14 cellular contexts compared by ENCODE assay signal in genomic region chr9:114288233-114289051, GRCh38. TPM values are rescaled to one million over a fixed set of nuclear protein-coding genes. Genes with fewer than 3 reads are reported as not detected.
A peak's percentile ranks its signal among the peaks of the same experiment; 100 is the strongest.
DNase-seq lines count a peak whose midpoint lies in the region; ATAC-seq, FAIRE-seq and TF ChIP-seq lines count a peak whose summit lies in the region.
"Had no signal": no experiment of that assay in that cellular context is flagged by ENCODE, and none has a peak within 500 bp of the region (broad histone marks: within the 10 kb centered on the region; RNA-seq: fewer than 3 reads in every experiment).

No MANE protein-coding gene starts in this region.

- no peaks in the 10 kb centered on the region for H3K27me3 ChIP-seq in mesendoderm (ENCODE audit: insufficient read depth, low read length, poor library complexity)
- H3K27me3 ChIP-seq: gastrocnemius medialis, thyroid gland had no signal

- CTCF ChIA-PET in OCI-LY7 (lab: Charles Lee; ENCODE audit: unreplicated experiment): no interaction called here

- H3K9ac ChIP-seq in mesendoderm (ENCODE audit: low read length): no peak overlapping the region

- POLR2A ChIA-PET in OCI-LY7 (lab: Charles Lee): no interaction called here

- BruUV-seq in OCI-LY7 (replicated peaks; lab: Mats Ljungman, UMichigan): no TSS peak

- TF ChIP-seq CTCF in choroid plexus epithelial cell (conservative IDR thresholded peaks at IDR 0.05; ENCODE audit: low read depth, low read length) (no peak), OCI-LY7 (conservative IDR thresholded peaks at IDR 0.05; ENCODE audit: low read length) (no peak)

- no peak overlapping the region for H3K23ac ChIP-seq in mesendoderm (ENCODE audit: low read length)

- H3K36me3 ChIP-seq in mesendoderm (ENCODE audit: control insufficient read depth, insufficient read depth, low read length): peaks cover 2% of the 10 kb centered on the region
- no peaks in the 10 kb centered on the region for H3K36me3 ChIP-seq in OCI-LY7 (ENCODE audit: insufficient read depth, low read length)
- H3K36me3 ChIP-seq: gastrocnemius medialis, thyroid gland had no signal

- no peaks in the 10 kb centered on the region for H3K79me1 ChIP-seq in mesendoderm (ENCODE audit: low read length)

- H4K5ac ChIP-seq in mesendoderm (ENCODE audit: low read length): no peak overlapping the region

- H3K27ac ChIP-seq in mesendoderm (ENCODE audit: low read depth, low read length) (no peak overlapping the region), OCI-LY7 (ENCODE audit: low read depth, low read length, poor library complexity, severe bottlenecking) (no peak overlapping the region)
- H3K27ac ChIP-seq: gastrocnemius medialis, HL-60, thyroid gland had no signal

- no peak overlapping the region for H3K4me3 ChIP-seq in choroid plexus epithelial cell (ENCODE audit: low read depth, low read length)
- H3K4me3 ChIP-seq in mesendoderm (ENCODE audit: low read length): no peak overlapping the region
- H3K4me3 ChIP-seq in OCI-LY7 (ENCODE audit: low read depth, low read length, poor library complexity, severe bottlenecking): no peak overlapping the region
- H3K4me3 ChIP-seq: gastrocnemius medialis, thyroid gland had no signal

- no CpG with 5 or more reads among the region's 23 CpGs for WGBS in mesendoderm (ENCODE audit: extremely low coverage, insufficient coverage, low lambda C conversion rate)

- FAIRE-seq in HTR-8/SVneo (lab: Jason Lieb, UNC): peak; percentile 38
- FAIRE-seq in GM12892 (lab: Jason Lieb, UNC): no peak

- no peaks in the 10 kb centered on the region for H3K9me2 ChIP-seq in OCI-LY7 (ENCODE audit: insufficient read depth, low read length)

- no peak overlapping the region for H2AFZ ChIP-seq in OCI-LY7 (ENCODE audit: low read length)

- H2BK120ac ChIP-seq in mesendoderm (ENCODE audit: low read depth, low read length): no peak overlapping the region

- intact Hi-C loops in OCI-LY7 (cut with micrococcal nuclease; ENCODE audit: unreplicated experiment): no loop called here

- DNase-seq in A172 (ENCODE audit: low spot score) (peak; percentile 82), HTR-8/SVneo (ENCODE audit: insufficient read length, low spot score) (peak; percentile 45), choroid plexus epithelial cell (ENCODE audit: low read depth) (peak; percentile 75), mesendoderm (peak; percentile 57), NCI-H128 (lab: John Stamatoyannopoulos, UW; ENCODE audit: unreplicated experiment) (no peak), GM12892 (ENCODE audit: insufficient read length) (no peak), OCI-LY7 (ENCODE audit: low spot score) (no peak)
- DNase-seq: COR-L47, SHP77 treated with DMSO at 0.1 percent for 48 hours had no signal

- H3K79me2 ChIP-seq in mesendoderm (ENCODE audit: control insufficient read depth, insufficient read depth, low read length): no peaks in the 10 kb centered on the region
- H3K79me2 ChIP-seq in OCI-LY7 (ENCODE audit: insufficient read depth, low read depth, low read length): no peaks in the 10 kb centered on the region

- H2BK15ac ChIP-seq in mesendoderm (replicated peaks; ENCODE audit: low read depth): no peak overlapping the region

- H3K4me1 ChIP-seq in mesendoderm (ENCODE audit: control insufficient read depth, low read depth, low read length): no peaks in the 10 kb centered on the region
- H3K4me1 ChIP-seq in OCI-LY7 (ENCODE audit: insufficient read depth, low read length, poor library complexity, severe bottlenecking): no peaks in the 10 kb centered on the region
- H3K4me1 ChIP-seq: gastrocnemius medialis, thyroid gland had no signal

- H3K4ac ChIP-seq in mesendoderm (ENCODE audit: low read depth, low read length): no peak overlapping the region

- no peak overlapping the region for H3K56ac ChIP-seq in mesendoderm (ENCODE audit: low read length)

- H4K8ac ChIP-seq in mesendoderm (ENCODE audit: low read depth, low read length): no peak overlapping the region

- H3K18ac ChIP-seq in mesendoderm (ENCODE audit: low read length): no peak overlapping the region

- H2AK5ac ChIP-seq in mesendoderm (ENCODE audit: low read length): no peak overlapping the region

- TF ChIP-seq POLR2A in GM12892 (IDR thresholded peaks at IDR 0.05; ENCODE audit: low read depth, low read length): no peak

- H3K9me3 ChIP-seq in OCI-LY7 (ENCODE audit: low read length): no peaks in the 10 kb centered on the region
- H3K9me3 ChIP-seq: gastrocnemius medialis, thyroid gland had no signal

- H3K4me2 ChIP-seq in mesendoderm (ENCODE audit: low read length) (no peak overlapping the region), OCI-LY7 (ENCODE audit: low read length) (no peak overlapping the region)

- ATAC-seq in HG02759 (IDR thresholded peaks at IDR 0.05; ENCODE audit: unreplicated experiment): no peak
- ATAC-seq: gastrocnemius medialis had no signal

- no peak overlapping the region for H2BK5ac ChIP-seq in mesendoderm (ENCODE audit: low read length)

- no peaks in the 10 kb centered on the region for H4K20me1 ChIP-seq in OCI-LY7 (ENCODE audit: insufficient read depth, low read length)

RNA-seq across cellular contexts. Expression of gene ORM1, which starts 34.5 kb away (rescaled TPM):
- total RNA-seq in A172 (2014; rRNA removed; shearing (Covaris generic)): not detected in 2 replicates
- polyA plus RNA-seq in mesendoderm (2013, experiment 1 of 2): not detected
- not detected for polyA plus RNA-seq in mesendoderm (2013, experiment 2 of 2)
- polyA plus RNA-seq in GM12892 (2012; ENCODE audit: missing spikeins): not detected
- total RNA-seq in OCI-LY7 (2014; rRNA removed; shearing (Covaris generic)): not detected in 2 replicates
- total RNA-seq in OCI-LY7 (2022): not detected in 2 replicates
- total RNA-seq: activated T-helper 1 cell treated with anti-CD3 and anti-CD28 coated beads, Interleukin-12 subunit alpha, Interleukin-12 subunit beta, Interleukin-2, Interleukin-4 antibody, amounts not matched to agents 30 ng/mL and 10 ng/mL and 1 ng/mL, durations not matched to agents 14 hours and 24 hours and 36 hours; thyroid gland had no signal

RNA-seq across cellular contexts. Expression of gene ORM2, which starts 41.2 kb away (rescaled TPM):
- total RNA-seq in A172 (2014; rRNA removed; shearing (Covaris generic)): not detected in 2 replicates
- 0.29 TPM for polyA plus RNA-seq in mesendoderm (2013, experiment 1 of 2)
- 0.24 TPM for polyA plus RNA-seq in mesendoderm (2013, experiment 2 of 2)
- not detected for polyA plus RNA-seq in GM12892 (2012; ENCODE audit: missing spikeins)
- total RNA-seq in OCI-LY7 (2014; rRNA removed; shearing (Covaris generic)): not detected in 2 replicates
- not detected in 2 replicates for total RNA-seq in OCI-LY7 (2022)
- total RNA-seq: activated T-helper 1 cell treated with anti-CD3 and anti-CD28 coated beads, Interleukin-12 subunit alpha, Interleukin-12 subunit beta, Interleukin-2, Interleukin-4 antibody, amounts not matched to agents 30 ng/mL and 10 ng/mL and 1 ng/mL, durations not matched to agents 14 hours and 24 hours and 36 hours; thyroid gland had no signal

Comparison
In these comparisons a context has a peak if more than half of its experiments do, and no peak if none do; other contexts are left out.
1. DNase-seq: peak in A172 (single experiment), HTR-8/SVneo (single experiment), choroid plexus epithelial cell (single experiment) and mesendoderm (single experiment); none in NCI-H128 (single experiment), GM12892 (single experiment) and OCI-LY7 (single experiment).